Comparison of ENCODE assay signal across 1 cellular context in genomic region chr1:41891403-41891896, GRCh38.
TF ChIP-seq lines count a peak whose summit lies in the region.

No MANE protein-coding gene starts in this region.

TF ChIP-seq in SK-N-SH treated with all-trans-retinoic acid at 6 μM for 48 hours, 23 proteins besides CTCF, POLR2A, EP300 and RAD21 (continued from another document):
- no peak for TF ChIP-seq TSHZ2 (CRISPR knock-in tag; IDR thresholded peaks at IDR 0.05)
- TF ChIP-seq ZNF70 (CRISPR knock-in tag; IDR thresholded peaks at IDR 0.05) = no peak
- TF ChIP-seq BACH2 (CRISPR knock-in tag; IDR thresholded peaks at IDR 0.05; ENCODE audit: borderline replicate concordance) = no peak
- no peak for TF ChIP-seq RARB (CRISPR knock-in tag; IDR thresholded peaks at IDR 0.05)
- TF ChIP-seq ZFP30 (CRISPR knock-in tag; IDR thresholded peaks at IDR 0.05) = no peak
- no peak for TF ChIP-seq TOX (CRISPR knock-in tag; IDR thresholded peaks at IDR 0.05; ENCODE audit: borderline replicate concordance)
- TF ChIP-seq TCF4 (CRISPR knock-in tag; IDR thresholded peaks at IDR 0.05; ENCODE audit: borderline replicate concordance) = no peak
